Comparison of ENCODE assay signal across 31 cellular contexts in the genomic region with DNA sequence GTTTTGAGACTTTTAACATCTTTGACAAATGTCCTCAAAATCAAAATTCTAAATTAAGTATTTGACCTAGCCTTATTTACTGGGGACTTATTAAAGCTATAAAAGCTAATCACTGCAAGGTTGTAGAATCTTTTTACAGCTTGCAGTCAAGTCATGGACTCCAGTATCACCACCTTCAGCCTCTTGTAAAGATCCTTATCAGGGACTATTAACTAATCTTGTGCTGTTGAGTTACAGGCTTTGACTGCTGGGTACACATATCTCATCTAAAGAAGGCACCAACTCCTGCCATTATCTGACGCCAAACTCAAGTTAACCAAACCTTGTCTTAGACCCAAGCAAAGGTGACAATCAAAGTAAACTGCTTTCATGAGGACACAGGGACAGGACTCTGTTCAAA.
"Had no signal": no experiment of that assay in that cellular context is flagged by ENCODE, and none has a peak within 500 bp of the region (broad histone marks: within the 10 kb centered on the region; RNA-seq: fewer than 3 reads in every experiment).

No MANE protein-coding gene starts in this region.

- ATAC-seq: esophagus mucosa; foreskin keratinocyte; heart right ventricle; left lobe of liver; naive thymus-derived CD4-positive, alpha-beta T cell; right lobe of liver; stimulated activated effector memory CD8-positive, alpha-beta T cell treated with anti-CD3 and anti-CD28 coated beads, Interleukin-12 subunit alpha, Interleukin-12 subunit beta, amount 100 ng/mL, for 72 hours had no signal

- H3K4me1 Mint-ChIP-seq: immature natural killer cell; memory B cell; naive thymus-derived CD4-positive, alpha-beta T cell; nephron; neural progenitor cell; stimulated activated effector memory CD8-positive, alpha-beta T cell treated with anti-CD3 and anti-CD28 coated beads, Interleukin-12 subunit alpha, Interleukin-12 subunit beta, amount 100 ng/mL, for 72 hours had no signal

- H3K9me3 ChIP-seq: colonic mucosa, heart right ventricle, right lobe of liver, stomach, thyroid gland had no signal

- H3K27me3 Mint-ChIP-seq: dendritic cell treated with granulocyte-macrophage colony-stimulating factor and Interleukin-4, amounts not matched to agents 40 ng/mL and 50 ng/mL, for 4 days; memory B cell; naive thymus-derived CD4-positive, alpha-beta T cell; progenitor cell of endocrine pancreas; type B pancreatic cell had no signal

- H3K27ac ChIP-seq: colonic mucosa, epithelial cell of prostate, foreskin keratinocyte, heart right ventricle, neural progenitor cell, parathyroid adenoma, right lobe of liver, stomach, thyroid gland had no signal

- H3K27ac Mint-ChIP-seq: dendritic cell treated with granulocyte-macrophage colony-stimulating factor and Interleukin-4, amounts not matched to agents 40 ng/mL and 50 ng/mL, for 4 days; endodermal cell; immature natural killer cell; memory B cell; naive thymus-derived CD4-positive, alpha-beta T cell; nephron; neural progenitor cell; progenitor cell of endocrine pancreas; stimulated activated effector memory CD8-positive, alpha-beta T cell treated with anti-CD3 and anti-CD28 coated beads, Interleukin-12 subunit alpha, Interleukin-12 subunit beta, amount 100 ng/mL, for 72 hours; type B pancreatic cell had no signal

- H3K36me3 Mint-ChIP-seq: immature natural killer cell; memory B cell; naive thymus-derived CD4-positive, alpha-beta T cell; neural progenitor cell; stimulated activated effector memory CD8-positive, alpha-beta T cell treated with anti-CD3 and anti-CD28 coated beads, Interleukin-12 subunit alpha, Interleukin-12 subunit beta, amount 100 ng/mL, for 72 hours; type B pancreatic cell had no signal

- H3K27me3 ChIP-seq: colonic mucosa, foreskin keratinocyte, heart right ventricle, neural progenitor cell, right lobe of liver, stomach, thyroid gland had no signal

- H3K79me2 ChIP-seq: parathyroid adenoma had no signal

- H3K36me3 ChIP-seq: colonic mucosa, heart right ventricle, neural progenitor cell, right lobe of liver, stomach, thyroid gland had no signal

- H3K4me3 ChIP-seq: colonic mucosa, heart right ventricle, lung, neural progenitor cell, right lobe of liver, smooth muscle cell, stomach, thyroid gland had no signal

- H3K9ac ChIP-seq: neural progenitor cell, parathyroid adenoma had no signal

- DNase-seq: colonic mucosa; effector CD8-positive, alpha-beta T cell; endodermal cell; foreskin keratinocyte; glutamatergic neuron; heart right ventricle; hypothalamus; immature natural killer cell; islet precursor cell; naive thymus-derived CD4-positive, alpha-beta T cell; right lobe of liver; stimulated activated CD4-positive, alpha-beta T cell treated with anti-CD3 and anti-CD28 coated beads, Interleukin-12 subunit alpha, Interleukin-12 subunit beta, amount 100 ng/mL, for 4 hours; stimulated activated CD4-positive, alpha-beta T cell treated with anti-CD3 and anti-CD28 coated beads, Interleukin-1b, Interleukin-23, amount 100 ng/mL, for 48 hours; stimulated activated CD4-positive, alpha-beta T cell treated with anti-CD3 and anti-CD28 coated beads, Interleukin-4, amount 100 ng/mL, for 24 hours; stimulated activated naive CD4-positive, alpha-beta T cell treated with Interleukin-2 at 50 U/mL for 16 hours; stomach; thyroid gland had no signal

- H2AFZ ChIP-seq: neural progenitor cell, parathyroid adenoma had no signal

- H3K4me3 Mint-ChIP-seq: dendritic cell treated with granulocyte-macrophage colony-stimulating factor and Interleukin-4, amounts not matched to agents 40 ng/mL and 50 ng/mL, for 4 days; endodermal cell; immature natural killer cell; memory B cell; mesothelial cell of epicardium; naive thymus-derived CD4-positive, alpha-beta T cell; nephron; neural progenitor cell; stimulated activated effector memory CD8-positive, alpha-beta T cell treated with anti-CD3 and anti-CD28 coated beads, Interleukin-12 subunit alpha, Interleukin-12 subunit beta, amount 100 ng/mL, for 72 hours; type B pancreatic cell had no signal

- H3K4me2 ChIP-seq: neural progenitor cell, smooth muscle cell had no signal

- H3K4me1 ChIP-seq: colonic mucosa, heart right ventricle, neural progenitor cell, parathyroid adenoma, right lobe of liver, thyroid gland had no signal
